In genomic region chr16:8946544-8946943, GRCh38 we compare ENCODE assay signal across 13 cellular contexts. TPM values are rescaled to one million over a fixed set of nuclear protein-coding genes. Genes with fewer than 3 reads are reported as not detected.
A peak's percentile ranks its signal among the peaks of the same experiment; 100 is the strongest.
DNase-seq lines count a peak whose midpoint lies in the region; ATAC-seq and TF ChIP-seq lines count a peak whose summit lies in the region.
"Had no signal": no experiment of that assay in that cellular context is flagged by ENCODE, and none has a peak within 500 bp of the region (broad histone marks: within the 10 kb centered on the region; RNA-seq: fewer than 3 reads in every experiment).

No MANE protein-coding gene starts in this region.

- H3K4me3 ChIP-seq in left lung: no peak overlapping the region
- H3K4me3 ChIP-seq: esophagus muscularis mucosa, upper lobe of left lung had no signal

- DNase-seq in DMS 273 (lab: John Stamatoyannopoulos, UW; ENCODE audit: unreplicated experiment) (peak; percentile 83), DMS 273 treated with DMSO at 0.1 percent for 48 hours (lab: John Stamatoyannopoulos, UW) (no peak), GM20000 (ENCODE audit: low spot score) (no peak), NCI-H69 (lab: John Stamatoyannopoulos, UW) (peak; percentile 70), left lung (no peak), iPS-NIHi7 (ENCODE audit: extremely low spot score) (no peak), Kasumi-1 (lab: John Stamatoyannopoulos, UW) (no peak), ACHN (no peak)
- DNase-seq: DMS79, mammary epithelial cell, upper lobe of left lung had no signal

- H3K9me3 ChIP-seq in left lung: no peaks in the 10 kb centered on the region
- H3K9me3 ChIP-seq: esophagus muscularis mucosa, upper lobe of left lung had no signal

- H3K27ac ChIP-seq in left lung: no peak overlapping the region
- H3K27ac ChIP-seq: esophagus muscularis mucosa, upper lobe of left lung had no signal

- ATAC-seq in left lung: peak; percentile 42
- ATAC-seq: activated naive CD4-positive, alpha-beta T cell treated with anti-CD3 and anti-CD28 coated beads, Interleukin-2, amount 50 U/mL, for 72 hours had no signal

- H3K36me3 ChIP-seq in left lung: no peaks in the 10 kb centered on the region
- H3K36me3 ChIP-seq: esophagus muscularis mucosa, upper lobe of left lung had no signal

- in situ Hi-C loops in ACHN (cut with HindIII; ENCODE audit: low pct_ligation_motif_present, low pct_unique_long_range_greater_than_20kb, low sequenced_read_pairs): no loop called here

- peak; percentile 2 for TF ChIP-seq CTCF in GM20000 (IDR thresholded peaks at IDR 0.05; ENCODE audit: extremely low read depth, missing control alignments)
- TF ChIP-seq CTCF in left lung (IDR thresholded peaks at IDR 0.05): no peak

- intact Hi-C loops in left lung (cut with DNase I): no loop called here

- peaks cover 18 to 100% of the 10 kb centered on the region in 2 donors for H3K4me1 ChIP-seq in left lung

- no peaks in the 10 kb centered on the region for H3K27me3 ChIP-seq in left lung
- H3K27me3 ChIP-seq: esophagus muscularis mucosa, upper lobe of left lung had no signal

RNA-seq across cellular contexts. Expression of gene USP7, which starts 17.2 kb away (rescaled TPM):
- total RNA-seq in left lung: 10 to 100 TPM; 70.4 to 98.4 TPM

Comparison
In these comparisons a context has a peak if more than half of its experiments do, and no peak if none do; other contexts are left out.
1. DNase-seq: peak in DMS 273 (single experiment) and NCI-H69 (single experiment); none in DMS 273 treated with DMSO at 0.1 percent for 48 hours (single experiment), GM20000 (single experiment), left lung (0 of 2), iPS-NIHi7 (single experiment), Kasumi-1 (0 of 2) and ACHN (single experiment).